35 cellular contexts compared by ENCODE assay signal in genomic region chr17:81198826-81199481, GRCh38. TPM values are rescaled to one million over a fixed set of nuclear protein-coding genes. Genes with fewer than 3 reads are reported as not detected.
"Had no signal": no experiment of that assay in that cellular context is flagged by ENCODE, and none has a peak within 500 bp of the region (broad histone marks: within the 10 kb centered on the region; RNA-seq: fewer than 3 reads in every experiment).

No MANE protein-coding gene starts in this region.

- H3K4me1 ChIP-seq: adrenal gland, foreskin keratinocyte, gastrocnemius medialis had no signal

- H3K9me3 ChIP-seq: adrenal gland, esophagus muscularis mucosa, gastrocnemius medialis, heart left ventricle had no signal

- H3K27me3 ChIP-seq: adrenal gland, brain microvascular endothelial cell, esophagus muscularis mucosa, foreskin keratinocyte, gastrocnemius medialis, heart left ventricle had no signal

- ATAC-seq: activated naive CD8-positive, alpha-beta T cell treated with anti-CD3 and anti-CD28 coated beads, Interleukin-2, amount 50 U/mL, for 24 hours; activated T-cell treated with anti-CD3 and anti-CD28 coated beads, Interleukin-2, amount 50 U/mL, for 72 hours; effector memory CD8-positive, alpha-beta T cell; foreskin keratinocyte; gastrocnemius medialis; heart left ventricle; T-helper 17 cell; WTC11 had no signal

- H3K4me3 ChIP-seq: adrenal gland, esophagus muscularis mucosa, gastrocnemius medialis, heart left ventricle had no signal

- DNase-seq: activated CD4-positive, alpha-beta memory T cell treated with anti-CD3 and anti-CD28 coated beads, Interleukin-2, amount 10 ng/mL, durations not matched to agents 7 days and 5 days; activated CD4-positive, alpha-beta T cell treated with anti-CD3 and anti-CD28 coated beads for 1 hour; activated CD4-positive, alpha-beta T cell treated with anti-CD3 and anti-CD28 coated beads for 4 hours; activated CD4-positive, alpha-beta T cell treated with anti-CD3 and anti-CD28 coated beads, Interleukin-2, amount 10 ng/mL, durations not matched to agents 7 days and 5 days; activated CD4-positive, alpha-beta T cell treated with anti-CD3 and anti-CD28 coated beads, Interleukin-2, amount 50 U/mL, for 4 hours; activated CD8-positive, alpha-beta memory T cell treated with anti-CD3 and anti-CD28 coated beads, Interleukin-2, amount 50 U/mL, for 48 hours; activated effector memory CD4-positive, alpha-beta T cell treated with anti-CD3 and anti-CD28 coated beads, Interleukin-2, amount 50 U/mL, for 16 hours; activated naive CD4-positive, alpha-beta T cell treated with anti-CD3 and anti-CD28 coated beads for 36 hours; activated naive CD8-positive, alpha-beta T cell treated with anti-CD3 and anti-CD28 coated beads for 36 hours; activated naive CD8-positive, alpha-beta T cell treated with anti-CD3 and anti-CD28 coated beads, Interleukin-2, amount 50 U/mL, for 24 hours; activated T-cell treated with anti-CD3 and anti-CD28 coated beads for 4 hours; activated T-cell treated with anti-CD3 and anti-CD28 coated beads, Interleukin-2, amount 50 U/mL, for 24 hours; activated T-cell treated with anti-CD3 and anti-CD28 coated beads, Interleukin-2, amount 50 U/mL, for 72 hours; adrenal gland; anterior cingulate cortex; brain microvascular endothelial cell; cortex of kidney; dermis blood vessel endothelial cell; effector CD4-positive, alpha-beta T cell; effector memory CD8-positive, alpha-beta T cell; erythroblast; foreskin keratinocyte; gastrocnemius medialis; glutamatergic neuron; heart left ventricle; T-helper 1 cell; T1000 had no signal

- H3K36me3 ChIP-seq: adrenal gland, brain microvascular endothelial cell, gastrocnemius medialis had no signal

- H3K27ac ChIP-seq: adrenal gland, brain microvascular endothelial cell, esophagus muscularis mucosa, foreskin keratinocyte, gastrocnemius medialis, heart left ventricle had no signal

- FAIRE-seq: astrocyte, bronchial epithelial cell, colon had no signal

RNA-seq across cellular contexts. Expression of gene PVALEF, which starts 33.6 kb away (rescaled TPM):
- total RNA-seq: activated CD4-positive, alpha-beta memory T cell treated with anti-CD3 and anti-CD28 coated beads, Interleukin-2, amount 10 ng/mL, durations not matched to agents 7 days and 5 days; activated CD4-positive, alpha-beta T cell treated with anti-CD3 and anti-CD28 coated beads, Interleukin-2, amount 10 ng/mL, durations not matched to agents 7 days and 5 days; activated naive CD4-positive, alpha-beta T cell treated with anti-CD3 and anti-CD28 coated beads for 36 hours; activated naive CD8-positive, alpha-beta T cell treated with anti-CD3 and anti-CD28 coated beads for 36 hours; activated T-cell treated with anti-CD3 and anti-CD28 coated beads, Interleukin-2, amount 50 U/mL, for 72 hours; adrenal gland; astrocyte; bronchial epithelial cell; cardiac septum; chondrocyte; dermis blood vessel endothelial cell; esophagus muscularis mucosa; foreskin keratinocyte; gastrocnemius medialis; heart left ventricle; T-helper 17 cell; WTC11 had no signal
- polyA plus RNA-seq: adrenal gland, foreskin keratinocyte, heart left ventricle had no signal
